8 cellular contexts compared by ENCODE assay signal in genomic region chr10:13100349-13101294, GRCh38. TPM values are rescaled to one million over a fixed set of nuclear protein-coding genes. Genes with fewer than 3 reads are reported as not detected.
DNase-seq lines count a peak whose midpoint lies in the region; ATAC-seq, FAIRE-seq and TF ChIP-seq lines count a peak whose summit lies in the region.
"Had no signal": no experiment of that assay in that cellular context is flagged by ENCODE, and none has a peak within 500 bp of the region (broad histone marks: within the 10 kb centered on the region; RNA-seq: fewer than 3 reads in every experiment).

No MANE protein-coding gene starts in this region.

- TF ChIP-seq CTCF in MM.1S (IDR thresholded peaks at IDR 0.05; ENCODE audit: low read length) (no peak), pancreas (IDR thresholded peaks at IDR 0.05) (no peak)

- WGBS in pancreas, 2 donors: 2 to 3% methylated on average over 27 to 35 of the region's 35 CpGs

- H3K27ac ChIP-seq in MM.1S (ENCODE audit: low read length): peak overlapping the region; percentile 60
- peak overlapping the region; percentile 69 to 92 (median 82) for H3K27ac ChIP-seq in pancreas

- intact Hi-C loops in Right ventricle myocardium superior (cut with DNase I): no loop called here
- intact Hi-C loops in pancreas (cut with DNase I): no loop called here

- peak overlapping the region; percentile 74 for H3K9ac ChIP-seq in MM.1S (ENCODE audit: low read length)

- DNase-seq in HAP-1 (ENCODE audit: low spot score in 2 of 2) (peak; percentile 6 to 50), MM.1S (peak; percentile 31), Right ventricle myocardium superior (peak; percentile 51), pancreas (peak; percentile 32 to 79 (median 44)), NOMO-1 treated with DMSO at 0.1 percent for 48 hours (lab: John Stamatoyannopoulos, UW; ENCODE audit: unreplicated experiment) (no peak)
- peak; percentile 24 for DNase-seq in activated naive CD4-positive, alpha-beta T cell treated with anti-CD3 and anti-CD28 coated beads, Interleukin-2, amount 50 U/mL, for 16 hours

- peak; percentile 4 for ATAC-seq in GM18499 (IDR thresholded peaks at IDR 0.05; ENCODE audit: insufficient read depth, unreplicated experiment)
- ATAC-seq in Right ventricle myocardium superior (ENCODE audit: poor library complexity): peak; percentile 37
- ATAC-seq in pancreas: peak; percentile 54 to 63 (median 55)

- H3K27me3 ChIP-seq in HAP-1 (ENCODE audit: low read depth) (no peaks in the 10 kb centered on the region), MM.1S (replicated peaks; ENCODE audit: insufficient read depth, low read length) (no peaks in the 10 kb centered on the region), pancreas (no peaks in the 10 kb centered on the region)

- in situ Hi-C loops in HAP-1 (cut with MboI; ENCODE audit: low sequenced_read_pairs): no loop called here

- H3K36me3 ChIP-seq in HAP-1 (replicated peaks): no peaks in the 10 kb centered on the region
- no peaks in the 10 kb centered on the region for H3K36me3 ChIP-seq in MM.1S (replicated peaks; ENCODE audit: insufficient read depth, low read length)
- H3K36me3 ChIP-seq in pancreas: no peaks in the 10 kb centered on the region

- H3K4me3 ChIP-seq in HAP-1 (peak overlapping the region; percentile 64), MM.1S (ENCODE audit: low read length) (peak overlapping the region; percentile 84), pancreas (peak overlapping the region; percentile 62 to 96 (median 83))

- peaks cover 3% of the 10 kb centered on the region for H3K4me1 ChIP-seq in HAP-1
- H3K4me1 ChIP-seq in MM.1S (ENCODE audit: low read length): peaks cover 9% of the 10 kb centered on the region
- H3K4me1 ChIP-seq in pancreas: peaks cover 0 to 12% (median 0%) of the 10 kb centered on the region in 3 donors

- H3K79me2 ChIP-seq in MM.1S (ENCODE audit: low read length): peaks cover 50% of the 10 kb centered on the region

- H2AFZ ChIP-seq in MM.1S (ENCODE audit: low read length): peak overlapping the region; percentile 87

- peaks cover 13% of the 10 kb centered on the region for H3F3A ChIP-seq in MM.1S (ENCODE audit: insufficient read depth, low read length)

- H4K20me1 ChIP-seq in MM.1S (ENCODE audit: insufficient read depth, low read length): no peaks in the 10 kb centered on the region

- no peak for FAIRE-seq in pancreas (lab: Jason Lieb, UNC)
- FAIRE-seq: endometrium had no signal

- H3K4me2 ChIP-seq in MM.1S (ENCODE audit: low read depth, low read length): peak overlapping the region; percentile 90

- no peaks in the 10 kb centered on the region for H3K9me3 ChIP-seq in HAP-1
- H3K9me3 ChIP-seq in MM.1S (replicated peaks; ENCODE audit: insufficient read depth, low read length): no peaks in the 10 kb centered on the region
- H3K9me3 ChIP-seq in pancreas: no peaks in the 10 kb centered on the region

- H3K9me2 ChIP-seq in MM.1S (replicated peaks; ENCODE audit: insufficient read depth, low read length): no peaks in the 10 kb centered on the region

RNA-seq across cellular contexts. Expression of gene OPTN, which starts 0.7 kb away (rescaled TPM):
- total RNA-seq in Right ventricle myocardium superior (149 TPM), pancreas (10 to 100 TPM; 13.9 to 47.9 (median 24.4) TPM)
- polyA plus RNA-seq in pancreas: 10 to 100 TPM; 19.4 to 25.0 TPM

Comparison
In these comparisons a context has a peak if more than half of its experiments do, and no peak if none do; other contexts are left out.
1. ATAC-seq: peak in every context shown above with its lines; median percentile 55 in pancreas; 37 in Right ventricle myocardium superior; 4 in GM18499.